ENCODE assay signal across 8 cellular contexts in the genomic region with DNA sequence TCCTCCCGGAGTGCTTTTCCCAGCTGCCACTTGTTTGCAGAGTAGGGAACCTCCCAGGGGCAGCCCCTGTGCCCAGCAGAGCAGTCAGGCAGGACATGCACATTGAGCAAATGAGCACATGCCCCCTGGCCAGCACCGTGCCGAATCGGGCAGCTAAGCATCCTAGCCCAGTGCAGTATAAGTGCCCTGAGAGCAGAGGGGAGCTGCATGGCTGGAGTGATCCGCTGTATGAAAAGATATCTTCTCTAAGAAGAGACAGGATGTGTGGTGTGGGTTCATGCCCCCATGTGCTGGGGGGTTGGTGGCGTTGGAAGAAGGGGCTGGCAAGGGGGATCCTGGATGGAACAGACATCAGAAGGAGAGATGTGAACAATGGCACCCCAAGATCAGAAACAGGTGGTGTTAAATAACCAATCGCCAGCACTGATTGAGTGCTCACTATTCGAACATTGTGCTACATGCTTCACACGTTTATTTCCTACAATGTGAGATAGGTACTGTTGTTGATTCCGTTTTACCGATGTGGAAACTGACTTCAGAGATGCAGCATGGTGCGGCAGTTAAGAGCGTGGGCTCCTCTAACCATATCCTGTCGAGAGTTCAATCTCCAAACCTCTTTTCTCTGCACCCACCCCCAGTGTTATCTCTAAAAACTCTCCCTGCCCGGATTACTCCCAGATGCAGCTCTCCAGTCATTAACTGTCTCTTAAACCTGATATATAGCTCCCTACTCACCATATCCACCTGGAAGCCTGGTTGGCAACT. TPM values are rescaled to one million over a fixed set of nuclear protein-coding genes. Genes with fewer than 3 reads are reported as not detected.
DNase-seq lines count a peak whose midpoint lies in the region; ATAC-seq and TF ChIP-seq lines count a peak whose summit lies in the region.

No MANE protein-coding gene starts in this region.

- ATAC-seq in PC-3 (no peak), GM18873 (IDR thresholded peaks at IDR 0.05; ENCODE audit: low FRiP score, unreplicated experiment) (no peak), HG03196 (IDR thresholded peaks at IDR 0.05; ENCODE audit: unreplicated experiment) (no peak)

- no peaks in the 10 kb centered on the region; the same call in 1 of the 2 replicates for H3K36me3 ChIP-seq in PC-3 (ENCODE audit: low read depth, low read length)
- no peaks in the 10 kb centered on the region for H3K36me3 ChIP-seq in parathyroid adenoma (ENCODE audit: control insufficient read depth, insufficient read depth, low read length)

- peak overlapping the region; percentile 90 for H3K4me2 ChIP-seq in PC-3 (ENCODE audit: low read length)
- peak overlapping the region; percentile 91 for H3K4me2 ChIP-seq in parathyroid adenoma (ENCODE audit: low read length)

- DNase-seq in COLO668 (lab: John Stamatoyannopoulos, UW; ENCODE audit: unreplicated experiment) (peak; percentile 30), PC-3 (no peak), choroid plexus epithelial cell (ENCODE audit: low read depth) (no peak), NCI-H226 (no peak), GM19238 (ENCODE audit: insufficient read length, low spot score) (no peak)

- H3K27me3 ChIP-seq in PC-3 (ENCODE audit: low read length) (no peaks in the 10 kb centered on the region), parathyroid adenoma (ENCODE audit: control insufficient read depth, insufficient read depth, low read length) (no peaks in the 10 kb centered on the region)

- H2AFZ ChIP-seq in PC-3 (ENCODE audit: low read length), result no peak overlapping the region
- H2AFZ ChIP-seq in parathyroid adenoma, result no peak overlapping the region

- H4K20me1 ChIP-seq in PC-3 (ENCODE audit: low read length), result no peaks in the 10 kb centered on the region

- H3K9ac ChIP-seq in PC-3 (ENCODE audit: low read length) (peak overlapping the region; percentile 73), parathyroid adenoma (no peak overlapping the region)

- no peak for TF ChIP-seq CTCF in PC-3 (conservative IDR thresholded peaks at IDR 0.05; ENCODE audit: low read depth, low read length)
- no peak for TF ChIP-seq CTCF in choroid plexus epithelial cell (conservative IDR thresholded peaks at IDR 0.05; ENCODE audit: low read depth, low read length)
- no peak for TF ChIP-seq CTCF in parathyroid adenoma (IDR thresholded peaks at IDR 0.05)

- H3K27ac ChIP-seq in PC-3 (ENCODE audit: low read length) (no peak overlapping the region), parathyroid adenoma (no peak overlapping the region)

- H3F3A ChIP-seq in PC-3 (ENCODE audit: low read length, unreplicated experiment), result no peaks in the 10 kb centered on the region

- POLR2A ChIA-PET in PC-3 (lab: Charles Lee; ENCODE audit: unreplicated experiment), result no interaction called here

- CTCF ChIA-PET in PC-3 (lab: Charles Lee), result no interaction called here

- BruUV-seq in PC-3 (replicated peaks; lab: Mats Ljungman, UMichigan), result no TSS peak

- H3K4me3 ChIP-seq in PC-3 (ENCODE audit: low read length) (peak overlapping the region; percentile 73), choroid plexus epithelial cell (ENCODE audit: low read depth, low read length) (peak overlapping the region; percentile 73), parathyroid adenoma (ENCODE audit: low read depth, low read length) (peak overlapping the region; percentile 82)

- H3K9me2 ChIP-seq in PC-3 (replicated peaks; ENCODE audit: low read length), result no peaks in the 10 kb centered on the region

- intact Hi-C loops in PC-3 (cut with micrococcal nuclease), result loop anchor here (2.0 kb wide), 1 partner anchor 21 kb away; the partner anchor contains the start of gene PITPNM1

- H3K79me2 ChIP-seq in PC-3 (ENCODE audit: low read length) (peaks cover 23% of the 10 kb centered on the region), parathyroid adenoma (peaks cover 2% of the 10 kb centered on the region)

- H3K9me3 ChIP-seq in PC-3 (ENCODE audit: low read length), result no peaks in the 10 kb centered on the region
- no peaks in the 10 kb centered on the region for H3K9me3 ChIP-seq in parathyroid adenoma (ENCODE audit: control insufficient read depth, low read length)

- peaks cover 15% of the 10 kb centered on the region for H3K4me1 ChIP-seq in PC-3 (ENCODE audit: insufficient read depth, low read length)
- H3K4me1 ChIP-seq in parathyroid adenoma, result no peaks in the 10 kb centered on the region

RNA-seq across cellular contexts. Expression of gene AIP, which starts 1.3 kb away (rescaled TPM):
- total RNA-seq in PC-3 (2014; rRNA removed), result 155 and 171 TPM in 2 replicates

RNA-seq across cellular contexts. Expression of gene TMEM134, which starts 15.0 kb away (rescaled TPM):
- 73.5 and 107 TPM in 2 replicates for total RNA-seq in PC-3 (2014; rRNA removed)

RNA-seq across cellular contexts. Expression of gene PITPNM1, which starts 21.1 kb away (rescaled TPM):
- 79.8 and 95.4 TPM in 2 replicates for total RNA-seq in PC-3 (2014; rRNA removed)

RNA-seq across cellular contexts. Expression of gene CDK2AP2, which starts 23.9 kb away (rescaled TPM):
- total RNA-seq in PC-3 (2014; rRNA removed), result 74.9 and 87.4 TPM in 2 replicates

RNA-seq across cellular contexts. Expression of gene CABP4, which starts 28.9 kb away (rescaled TPM):
- 0.55 TPM in 1 of 2 replicates, not detected in the other for total RNA-seq in PC-3 (2014; rRNA removed)
